ENCODE assay signal across 23 cellular contexts in the genomic region with DNA sequence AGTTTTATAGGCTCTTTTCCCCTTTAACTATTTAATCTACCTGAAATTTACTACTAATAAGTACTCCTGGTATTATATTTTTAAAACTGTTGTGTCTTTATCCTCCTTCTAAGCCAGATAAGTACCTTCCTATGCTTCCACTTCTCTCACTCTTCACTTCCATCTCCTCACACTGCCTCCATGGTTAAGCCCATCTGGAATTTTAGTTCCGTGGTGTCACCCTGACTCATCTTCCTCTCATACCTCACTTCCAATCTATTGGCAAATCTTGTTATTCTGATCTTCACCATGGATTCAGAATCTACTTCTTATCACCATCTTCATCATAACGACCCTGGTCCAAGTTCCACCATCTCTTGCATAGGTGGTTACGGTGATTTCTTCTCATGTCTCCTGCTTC.
"Had no signal": no experiment of that assay in that cellular context is flagged by ENCODE, and none has a peak within 500 bp of the region (broad histone marks: within the 10 kb centered on the region; RNA-seq: fewer than 3 reads in every experiment).

No MANE protein-coding gene starts in this region.

- H3K36me3 ChIP-seq: gastroesophageal sphincter, heart right ventricle, lower lobe of right lung, neutrophil, pancreas, right lobe of liver, thoracic aorta, tibial nerve, upper lobe of left lung had no signal

- H3K27ac ChIP-seq: gastroesophageal sphincter, heart right ventricle, lower lobe of right lung, neutrophil, pancreas, right lobe of liver, thoracic aorta, tibial nerve, upper lobe of left lung had no signal

- H3K4me3 ChIP-seq: gastroesophageal sphincter, heart right ventricle, lower lobe of right lung, mucosa of descending colon, pancreas, right lobe of liver, thoracic aorta, tibial nerve, upper lobe of left lung had no signal

- DNase-seq: cortex of kidney; effector memory CD8-positive, alpha-beta T cell; foreskin fibroblast; glutamatergic neuron; heart right ventricle; hippocampal formation; kidney glomerular epithelial cell; left ventricle myocardium superior; lower lobe of right lung; mucosa of descending colon; naive B cell; pancreas; right lobe of liver; small intestine; stimulated activated CD4-positive, alpha-beta T cell treated with anti-CD3 and anti-CD28 coated beads, Interleukin-15, amount 100 ng/mL, for 24 hours; stimulated activated CD4-positive, alpha-beta T cell treated with anti-CD3 and anti-CD28 coated beads, Interleukin-2, amount 100 ng/mL, for 48 hours; stimulated activated naive B cell treated with anti-CD40 and anti-IgM and Interleukin-4, amounts not matched to agents 10 μg/mL and 1 μg/mL and 100 μg/mL, for 72 hours; upper lobe of left lung had no signal

- H3K9me3 ChIP-seq: lower lobe of right lung, mucosa of descending colon, neutrophil, pancreas, right lobe of liver, thoracic aorta, upper lobe of left lung had no signal

- H3K27me3 ChIP-seq: gastroesophageal sphincter, heart right ventricle, neutrophil, pancreas, right lobe of liver, tibial nerve, upper lobe of left lung had no signal

- H3K4me1 ChIP-seq: gastroesophageal sphincter, heart right ventricle, lower lobe of right lung, pancreas, right lobe of liver, tibial nerve, upper lobe of left lung had no signal

- ATAC-seq: effector memory CD8-positive, alpha-beta T cell; gastroesophageal sphincter; heart right ventricle; left ventricle myocardium superior; lower lobe of right lung; mucosa of descending colon; natural killer cell treated with Interleukin-12 subunit alpha and Interleukin-12 subunit beta and Interleukin-15 and Interleukin-18, amount 100 ng/mL, for 72 hours; pancreas; right lobe of liver; stimulated activated naive B cell treated with anti-CD40 and anti-IgM and Interleukin-4, amounts not matched to agents 10 μg/mL and 1 μg/mL and 100 μg/mL, for 72 hours had no signal
